Comparison of ENCODE assay signal across 8 cellular contexts in genomic region chr9:62801961-62802718, GRCh38.
DNase-seq lines count a peak whose midpoint lies in the region; ATAC-seq and TF ChIP-seq lines count a peak whose summit lies in the region.
"Not testable (repeated sequence)": the region's sequence is repeated elsewhere in the genome, so short reads cannot be mapped to it uniquely, and the experiment has no call there.

No MANE protein-coding gene starts in this region.

- DNase-seq in HEK293T (ENCODE audit: extremely low spot score) (peak; percentile 72), HuH-7 (ENCODE audit: low spot score) (peak; percentile 23), coronary artery (ENCODE audit: low spot score) (peak; percentile 91), immature natural killer cell (peak; percentile 72 to 83 (median 75)), renal cortical epithelial cell (ENCODE audit: low read depth) (peak; percentile 23), uterus (peak in 1 of 2 donors; percentile 60)
- peak; percentile 72 for DNase-seq in activated CD4-positive, alpha-beta memory T cell treated with anti-CD3 and anti-CD28 coated beads, Interleukin-2, amount 10 ng/mL, durations not matched to agents 7 days and 5 days

- peak overlapping the region; percentile 73 for H3K4me3 Mint-ChIP-seq in activated CD4-positive, alpha-beta memory T cell treated with anti-CD3 and anti-CD28 coated beads, Interleukin-2, amount 10 ng/mL, durations not matched to agents 7 days and 5 days
- H3K4me3 Mint-ChIP-seq in immature natural killer cell: peak overlapping the region; percentile 73 to 81 (median 80)

- TF ChIP-seq POLR2A in uterus (IDR thresholded peaks at IDR 0.05): not testable (repeated sequence)

- CTCF ChIA-PET in HEK293T (lab: Yijun Ruan, JAX): not testable (repeated sequence)
- CTCF ChIA-PET in activated CD4-positive, alpha-beta memory T cell treated with anti-CD3 and anti-CD28 coated beads, Interleukin-2, amount 10 ng/mL, durations not matched to agents 7 days and 5 days (lab: Charles Lee): interaction anchor here (1.2 kb wide), 1 partner anchor 1016 kb away, joined by 6 read pairs; no protein-coding TSS in a partner anchor

- not testable (repeated sequence) for H3K36me3 ChIP-seq in uterus

- intact Hi-C loops in uterus (cut with DNase I; ENCODE audit: low total_unique reads): not testable (repeated sequence)

- TF ChIP-seq CTCF in coronary artery (IDR thresholded peaks at IDR 0.05); uterus (IDR thresholded peaks at IDR 0.05): not testable (repeated sequence)

- H3K27ac Mint-ChIP-seq in activated CD4-positive, alpha-beta memory T cell treated with anti-CD3 and anti-CD28 coated beads, Interleukin-2, amount 10 ng/mL, durations not matched to agents 7 days and 5 days: peak overlapping the region; percentile 7
- peak overlapping the region in 1 of 6 donors; percentile 61 for H3K27ac Mint-ChIP-seq in immature natural killer cell

- peaks cover 33% of the 10 kb centered on the region for H3K4me1 Mint-ChIP-seq in activated CD4-positive, alpha-beta memory T cell treated with anti-CD3 and anti-CD28 coated beads, Interleukin-2, amount 10 ng/mL, durations not matched to agents 7 days and 5 days
- H3K4me1 Mint-ChIP-seq in immature natural killer cell: peaks cover 33 to 37% of the 10 kb centered on the region in 2 donors

- H3K27ac ChIP-seq in coronary artery: peak overlapping the region; percentile 43 to 75
- not testable (repeated sequence) for H3K27ac ChIP-seq in uterus

- ATAC-seq in GM18508 (IDR thresholded peaks at IDR 0.05; ENCODE audit: insufficient read depth, unreplicated experiment): peak; percentile 97

- H3K9me3 ChIP-seq in uterus: not testable (repeated sequence)

- H3K4me1 ChIP-seq in uterus: not testable (repeated sequence)

- peaks cover 15% of the 10 kb centered on the region for H3K36me3 Mint-ChIP-seq in activated CD4-positive, alpha-beta memory T cell treated with anti-CD3 and anti-CD28 coated beads, Interleukin-2, amount 10 ng/mL, durations not matched to agents 7 days and 5 days (ENCODE audit: low read depth)
- H3K36me3 Mint-ChIP-seq in immature natural killer cell: peaks cover 0 to 10% (median 3%) of the 10 kb centered on the region in 3 donors

- H3K27me3 ChIP-seq in uterus: peaks cover 0 to 41% of the 10 kb centered on the region in 2 donors

- POLR2A ChIA-PET in HEK293T (lab: Yijun Ruan, JAX): not testable (repeated sequence)
- POLR2A ChIA-PET in activated CD4-positive, alpha-beta memory T cell treated with anti-CD3 and anti-CD28 coated beads, Interleukin-2, amount 10 ng/mL, durations not matched to agents 7 days and 5 days (lab: Charles Lee): interaction anchor here (1.4 kb wide), 1 partner anchor 1016 kb away, joined by 3 read pairs; no protein-coding TSS in a partner anchor

- H3K27me3 Mint-ChIP-seq in activated CD4-positive, alpha-beta memory T cell treated with anti-CD3 and anti-CD28 coated beads, Interleukin-2, amount 10 ng/mL, durations not matched to agents 7 days and 5 days: peaks cover 55% of the 10 kb centered on the region
- peaks cover 24 to 39% (median 38%) of the 10 kb centered on the region in 3 donors for H3K27me3 Mint-ChIP-seq in immature natural killer cell (ENCODE audit: low read depth in 3 of 3)

- not testable (repeated sequence) for H3K9me3 Mint-ChIP-seq in activated CD4-positive, alpha-beta memory T cell treated with anti-CD3 and anti-CD28 coated beads, Interleukin-2, amount 10 ng/mL, durations not matched to agents 7 days and 5 days
- H3K9me3 Mint-ChIP-seq in immature natural killer cell: peaks cover under 1 to 12% (median 7%) of the 10 kb centered on the region in 6 donors

- H3K4me3 ChIP-seq in coronary artery (peak overlapping the region; percentile 69), uterus (peak overlapping the region; percentile 15 to 22)
